Comparison of ENCODE assay signal across 17 cellular contexts in genomic region chr2:231036131-231036530, GRCh38. TPM values are rescaled to one million over a fixed set of nuclear protein-coding genes. Genes with fewer than 3 reads are reported as not detected.
"Had no signal": no experiment of that assay in that cellular context is flagged by ENCODE, and none has a peak within 500 bp of the region (broad histone marks: within the 10 kb centered on the region; RNA-seq: fewer than 3 reads in every experiment).

No MANE protein-coding gene starts in this region.

- H3K9me3 ChIP-seq: esophagus muscularis mucosa, thyroid gland had no signal

- H3K36me3 Mint-ChIP-seq: stimulated activated naive B cell treated with anti-CD40 and anti-IgM and Interleukin-4, amounts not matched to agents 10 μg/mL and 1 μg/mL and 100 μg/mL, for 72 hours had no signal

- H3K4me3 ChIP-seq: SK-N-MC, thyroid gland had no signal

- H3K27ac ChIP-seq: esophagus muscularis mucosa, SK-N-MC, thyroid gland had no signal

- DNase-seq: activated CD8-positive, alpha-beta memory T cell treated with anti-CD3 and anti-CD28 coated beads, Interleukin-2, amount 50 U/mL, for 48 hours; activated naive CD4-positive, alpha-beta T cell treated with anti-CD3 and anti-CD28 coated beads for 36 hours; hippocampal formation; kidney; left ventricle myocardium superior; retina; Right ventricle myocardium superior; stimulated activated CD4-positive, alpha-beta T cell treated with anti-CD3 and anti-CD28 coated beads, Interleukin-15, amount 100 ng/mL, for 24 hours; stimulated activated CD4-positive, alpha-beta T cell treated with anti-CD3 and anti-CD28 coated beads, Interleukin-4, amount 100 ng/mL, for 1 hour; stimulated activated naive B cell treated with anti-CD40 and anti-IgM and Interleukin-4, amounts not matched to agents 10 μg/mL and 1 μg/mL and 100 μg/mL, for 72 hours; thyroid gland had no signal

- FAIRE-seq: colon, kidney had no signal

- H3K27ac Mint-ChIP-seq: activated naive CD4-positive, alpha-beta T cell treated with anti-CD3 and anti-CD28 coated beads for 36 hours; stimulated activated naive B cell treated with anti-CD40 and anti-IgM and Interleukin-4, amounts not matched to agents 10 μg/mL and 1 μg/mL and 100 μg/mL, for 72 hours had no signal

- H3K36me3 ChIP-seq: esophagus muscularis mucosa, thyroid gland had no signal

- H3K4me1 ChIP-seq: thyroid gland had no signal

- H3K9me3 Mint-ChIP-seq: activated naive CD4-positive, alpha-beta T cell treated with anti-CD3 and anti-CD28 coated beads for 36 hours; stimulated activated naive B cell treated with anti-CD40 and anti-IgM and Interleukin-4, amounts not matched to agents 10 μg/mL and 1 μg/mL and 100 μg/mL, for 72 hours had no signal

- H3K4me3 Mint-ChIP-seq: stimulated activated naive B cell treated with anti-CD40 and anti-IgM and Interleukin-4, amounts not matched to agents 10 μg/mL and 1 μg/mL and 100 μg/mL, for 72 hours had no signal

- ATAC-seq: left ventricle myocardium superior; stimulated activated naive B cell treated with anti-CD40 and anti-IgM and Interleukin-4, amounts not matched to agents 10 μg/mL and 1 μg/mL and 100 μg/mL, for 72 hours had no signal

RNA-seq across cellular contexts. Expression of gene C2orf72, which starts 1.2 kb away (rescaled TPM):
- total RNA-seq: activated naive CD4-positive, alpha-beta T cell treated with anti-CD3 and anti-CD28 coated beads for 36 hours; mesenteric fat pad had no signal

RNA-seq across cellular contexts. Expression of gene SPATA3, which starts 40.2 kb away (rescaled TPM):
- total RNA-seq: activated naive CD4-positive, alpha-beta T cell treated with anti-CD3 and anti-CD28 coated beads for 36 hours; cardiac septum; esophagus muscularis mucosa; kidney; left ventricle myocardium superior; mesenteric fat pad; Right ventricle myocardium superior; skeletal muscle tissue had no signal
